Comparison of ENCODE assay signal across 1 cellular context in the genomic region with DNA sequence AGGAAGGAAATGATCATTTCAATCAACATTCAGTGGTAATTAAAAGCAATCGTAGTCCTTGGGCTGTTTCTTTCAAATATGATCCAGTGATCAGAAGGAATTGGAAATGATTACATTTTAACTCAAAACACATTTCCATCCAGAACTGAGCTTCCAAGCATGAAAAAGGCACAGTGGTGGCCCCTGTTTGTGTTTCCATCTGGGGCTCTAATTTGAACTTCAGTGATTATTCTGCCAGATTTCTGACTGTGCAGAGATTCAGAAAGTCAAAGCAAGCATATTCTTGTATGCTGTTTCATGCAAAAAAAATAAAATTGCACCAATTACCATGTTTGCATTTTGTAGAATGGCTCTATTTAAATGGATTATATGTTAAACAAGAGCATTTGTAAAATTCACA.
TF ChIP-seq lines count a peak whose summit lies in the region.

No MANE protein-coding gene starts in this region.

TF ChIP-seq in IMR-90, 13 proteins besides CTCF, POLR2A, EP300 and RAD21 (continued from another document):
- no peak for TF ChIP-seq RCOR1 (IDR thresholded peaks at IDR 0.05; ENCODE audit: insufficient replicate concordance, low read length)
- no peak for TF ChIP-seq MAZ (IDR thresholded peaks at IDR 0.05; ENCODE audit: borderline replicate concordance, low read depth, low read length)
- no peak for TF ChIP-seq MAFK (IDR thresholded peaks at IDR 0.05; ENCODE audit: low read depth, low read length)
- TF ChIP-seq USF2 (IDR thresholded peaks at IDR 0.05; ENCODE audit: low read depth, low read length) = no peak
- TF ChIP-seq MXI1 (IDR thresholded peaks at IDR 0.05; ENCODE audit: borderline replicate concordance, low read depth, low read length) = no peak
- TF ChIP-seq CEBPB (IDR thresholded peaks at IDR 0.05; ENCODE audit: low read depth, low read length) = no peak
- no peak for TF ChIP-seq RFX5 (IDR thresholded peaks at IDR 0.05; ENCODE audit: low read depth, low read length)
TF ChIP-seq in IMR-90: peak in this region for 0.
